In the genomic region with DNA sequence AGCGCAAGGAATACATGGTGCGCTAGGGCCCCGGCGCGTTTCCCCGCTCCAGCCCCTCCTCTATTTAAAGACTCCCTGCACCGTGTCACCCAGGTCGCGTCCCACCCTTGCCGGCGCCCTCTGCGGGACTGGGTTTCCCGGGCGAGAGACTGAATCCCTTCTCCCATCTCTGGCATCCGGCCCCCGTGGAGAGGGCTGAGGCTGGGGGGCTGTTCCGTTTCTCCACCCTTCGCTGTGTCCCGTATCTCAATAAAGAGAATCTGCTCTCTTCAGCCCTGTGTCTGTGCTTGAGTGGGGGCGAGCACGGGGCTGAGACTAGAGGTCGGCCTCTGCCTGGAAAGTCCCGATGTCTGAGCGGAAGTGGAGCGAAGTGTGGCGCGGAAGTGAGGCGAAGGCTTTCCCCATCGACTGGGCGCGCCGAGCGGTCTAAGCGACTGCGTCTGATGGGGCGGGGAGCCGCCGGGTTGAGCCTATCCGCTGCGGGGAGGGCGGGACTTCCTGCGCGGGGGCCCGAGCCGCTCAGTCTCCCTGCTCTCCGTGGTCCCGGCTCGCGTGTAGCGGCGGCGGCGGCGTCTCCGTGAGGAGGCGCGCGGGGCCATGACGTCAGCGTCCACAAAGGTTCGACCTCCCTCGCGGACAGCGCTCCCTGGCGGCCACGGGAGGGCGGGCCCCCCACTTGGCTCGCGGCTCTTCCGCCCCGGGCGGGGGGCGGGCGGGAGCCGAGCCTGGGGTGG, we compare ENCODE assay signal across 1 cellular context.
A peak's percentile ranks its signal among the peaks of the same experiment; 100 is the strongest.
TF ChIP-seq lines count a peak whose summit lies in the region.

No MANE protein-coding gene starts in this region.

TF ChIP-seq in WTC11, 78 proteins besides CTCF, POLR2A, EP300 and RAD21 (continued from another document):
- TF ChIP-seq, protein P1, sequence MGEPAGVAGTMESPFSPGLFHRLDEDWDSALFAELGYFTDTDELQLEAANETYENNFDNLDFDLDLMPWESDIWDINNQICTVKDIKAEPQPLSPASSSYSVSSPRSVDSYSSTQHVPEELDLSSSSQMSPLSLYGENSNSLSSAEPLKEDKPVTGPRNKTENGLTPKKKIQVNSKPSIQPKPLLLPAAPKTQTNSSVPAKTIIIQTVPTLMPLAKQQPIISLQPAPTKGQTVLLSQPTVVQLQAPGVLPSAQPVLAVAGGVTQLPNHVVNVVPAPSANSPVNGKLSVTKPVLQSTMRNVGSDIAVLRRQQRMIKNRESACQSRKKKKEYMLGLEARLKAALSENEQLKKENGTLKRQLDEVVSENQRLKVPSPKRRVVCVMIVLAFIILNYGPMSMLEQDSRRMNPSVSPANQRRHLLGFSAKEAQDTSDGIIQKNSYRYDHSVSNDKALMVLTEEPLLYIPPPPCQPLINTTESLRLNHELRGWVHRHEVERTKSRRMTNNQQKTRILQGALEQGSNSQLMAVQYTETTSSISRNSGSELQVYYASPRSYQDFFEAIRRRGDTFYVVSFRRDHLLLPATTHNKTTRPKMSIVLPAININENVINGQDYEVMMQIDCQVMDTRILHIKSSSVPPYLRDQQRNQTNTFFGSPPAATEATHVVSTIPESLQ (CRISPR knock-in tag; IDR thresholded peaks at IDR 0.05), result no peak
- 0 out of 2 replicates have a peak, but pooled peaks have one; percentile 26 for TF ChIP-seq NR3C1 (CRISPR knock-in tag; conservative IDR thresholded peaks at IDR 0.05; ENCODE audit: low read depth)
- TF ChIP-seq, protein P2, sequence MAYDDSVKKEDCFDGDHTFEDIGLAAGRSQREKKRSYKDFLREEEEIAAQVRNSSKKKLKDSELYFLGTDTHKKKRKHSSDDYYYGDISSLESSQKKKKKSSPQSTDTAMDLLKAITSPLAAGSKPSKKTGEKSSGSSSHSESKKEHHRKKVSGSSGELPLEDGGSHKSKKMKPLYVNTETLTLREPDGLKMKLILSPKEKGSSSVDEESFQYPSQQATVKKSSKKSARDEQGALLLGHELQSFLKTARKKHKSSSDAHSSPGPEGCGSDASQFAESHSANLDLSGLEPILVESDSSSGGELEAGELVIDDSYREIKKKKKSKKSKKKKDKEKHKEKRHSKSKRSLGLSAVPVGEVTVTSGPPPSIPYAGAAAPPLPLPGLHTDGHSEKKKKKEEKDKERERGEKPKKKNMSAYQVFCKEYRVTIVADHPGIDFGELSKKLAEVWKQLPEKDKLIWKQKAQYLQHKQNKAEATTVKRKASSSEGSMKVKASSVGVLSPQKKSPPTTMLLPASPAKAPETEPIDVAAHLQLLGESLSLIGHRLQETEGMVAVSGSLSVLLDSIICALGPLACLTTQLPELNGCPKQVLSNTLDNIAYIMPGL (CRISPR knock-in tag; IDR thresholded peaks at IDR 0.05), result peak; percentile 89; the same call in 1 of the 2 replicates
- TF ChIP-seq ZNF219 (CRISPR knock-in tag; IDR thresholded peaks at IDR 0.05; ENCODE audit: borderline replicate concordance), result peak; percentile 89; the same call in 1 of the 2 replicates
- TF ChIP-seq ESRRA (CRISPR knock-in tag; IDR thresholded peaks at IDR 0.05; ENCODE audit: borderline replicate concordance), result 0 out of 2 replicates have a peak, but pooled peaks have one; percentile 16
- TF ChIP-seq USF2 (CRISPR knock-in tag; IDR thresholded peaks at IDR 0.05), result peak; percentile 47
- no peak for TF ChIP-seq SMAD4 (CRISPR knock-in tag; IDR thresholded peaks at IDR 0.05)
- TF ChIP-seq, protein P3, sequence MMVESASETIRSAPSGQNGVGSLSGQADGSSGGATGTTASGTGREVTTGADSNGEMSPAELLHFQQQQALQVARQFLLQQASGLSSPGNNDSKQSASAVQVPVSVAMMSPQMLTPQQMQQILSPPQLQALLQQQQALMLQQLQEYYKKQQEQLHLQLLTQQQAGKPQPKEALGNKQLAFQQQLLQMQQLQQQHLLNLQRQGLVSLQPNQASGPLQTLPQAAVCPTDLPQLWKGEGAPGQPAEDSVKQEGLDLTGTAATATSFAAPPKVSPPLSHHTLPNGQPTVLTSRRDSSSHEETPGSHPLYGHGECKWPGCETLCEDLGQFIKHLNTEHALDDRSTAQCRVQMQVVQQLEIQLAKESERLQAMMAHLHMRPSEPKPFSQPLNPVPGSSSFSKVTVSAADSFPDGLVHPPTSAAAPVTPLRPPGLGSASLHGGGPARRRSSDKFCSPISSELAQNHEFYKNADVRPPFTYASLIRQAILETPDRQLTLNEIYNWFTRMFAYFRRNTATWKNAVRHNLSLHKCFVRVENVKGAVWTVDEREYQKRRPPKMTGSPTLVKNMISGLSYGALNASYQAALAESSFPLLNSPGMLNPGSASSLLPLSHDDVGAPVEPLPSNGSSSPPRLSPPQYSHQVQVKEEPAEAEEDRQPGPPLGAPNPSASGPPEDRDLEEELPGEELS (CRISPR knock-in tag; IDR thresholded peaks at IDR 0.05), result peak; percentile 62; the same call in 1 of the 2 replicates
- 0 out of 2 replicates have a peak, but pooled peaks have one; percentile 32 for TF ChIP-seq FOXK1 (CRISPR knock-in tag; IDR thresholded peaks at IDR 0.05)
- peak; percentile 58 for TF ChIP-seq NFYB (CRISPR knock-in tag; conservative IDR thresholded peaks at IDR 0.05; ENCODE audit: low read depth)
- TF ChIP-seq, protein P4, sequence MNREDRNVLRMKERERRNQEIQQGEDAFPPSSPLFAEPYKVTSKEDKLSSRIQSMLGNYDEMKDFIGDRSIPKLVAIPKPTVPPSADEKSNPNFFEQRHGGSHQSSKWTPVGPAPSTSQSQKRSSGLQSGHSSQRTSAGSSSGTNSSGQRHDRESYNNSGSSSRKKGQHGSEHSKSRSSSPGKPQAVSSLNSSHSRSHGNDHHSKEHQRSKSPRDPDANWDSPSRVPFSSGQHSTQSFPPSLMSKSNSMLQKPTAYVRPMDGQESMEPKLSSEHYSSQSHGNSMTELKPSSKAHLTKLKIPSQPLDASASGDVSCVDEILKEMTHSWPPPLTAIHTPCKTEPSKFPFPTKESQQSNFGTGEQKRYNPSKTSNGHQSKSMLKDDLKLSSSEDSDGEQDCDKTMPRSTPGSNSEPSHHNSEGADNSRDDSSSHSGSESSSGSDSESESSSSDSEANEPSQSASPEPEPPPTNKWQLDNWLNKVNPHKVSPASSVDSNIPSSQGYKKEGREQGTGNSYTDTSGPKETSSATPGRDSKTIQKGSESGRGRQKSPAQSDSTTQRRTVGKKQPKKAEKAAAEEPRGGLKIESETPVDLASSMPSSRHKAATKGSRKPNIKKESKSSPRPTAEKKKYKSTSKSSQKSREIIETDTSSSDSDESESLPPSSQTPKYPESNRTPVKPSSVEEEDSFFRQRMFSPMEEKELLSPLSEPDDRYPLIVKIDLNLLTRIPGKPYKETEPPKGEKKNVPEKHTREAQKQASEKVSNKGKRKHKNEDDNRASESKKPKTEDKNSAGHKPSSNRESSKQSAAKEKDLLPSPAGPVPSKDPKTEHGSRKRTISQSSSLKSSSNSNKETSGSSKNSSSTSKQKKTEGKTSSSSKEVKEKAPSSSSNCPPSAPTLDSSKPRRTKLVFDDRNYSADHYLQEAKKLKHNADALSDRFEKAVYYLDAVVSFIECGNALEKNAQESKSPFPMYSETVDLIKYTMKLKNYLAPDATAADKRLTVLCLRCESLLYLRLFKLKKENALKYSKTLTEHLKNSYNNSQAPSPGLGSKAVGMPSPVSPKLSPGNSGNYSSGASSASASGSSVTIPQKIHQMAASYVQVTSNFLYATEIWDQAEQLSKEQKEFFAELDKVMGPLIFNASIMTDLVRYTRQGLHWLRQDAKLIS (CRISPR knock-in tag; IDR thresholded peaks at IDR 0.05; ENCODE audit: borderline replicate concordance), result 0 out of 2 replicates have a peak, but pooled peaks have one; percentile 64
- TF ChIP-seq ZNF317 (CRISPR knock-in tag; IDR thresholded peaks at IDR 0.05; ENCODE audit: borderline replicate concordance, low read depth), result no peak
- TF ChIP-seq CBFB (CRISPR knock-in tag; IDR thresholded peaks at IDR 0.05; ENCODE audit: low read depth), result peak; percentile 69; the same call in 1 of the 2 replicates
- TF ChIP-seq CREM (CRISPR knock-in tag; IDR thresholded peaks at IDR 0.05), result peak; percentile 81
- peak; percentile 69; the same call in 1 of the 2 replicates for TF ChIP-seq MYBL2 (CRISPR knock-in tag; IDR thresholded peaks at IDR 0.05)
- TF ChIP-seq, protein P5, sequence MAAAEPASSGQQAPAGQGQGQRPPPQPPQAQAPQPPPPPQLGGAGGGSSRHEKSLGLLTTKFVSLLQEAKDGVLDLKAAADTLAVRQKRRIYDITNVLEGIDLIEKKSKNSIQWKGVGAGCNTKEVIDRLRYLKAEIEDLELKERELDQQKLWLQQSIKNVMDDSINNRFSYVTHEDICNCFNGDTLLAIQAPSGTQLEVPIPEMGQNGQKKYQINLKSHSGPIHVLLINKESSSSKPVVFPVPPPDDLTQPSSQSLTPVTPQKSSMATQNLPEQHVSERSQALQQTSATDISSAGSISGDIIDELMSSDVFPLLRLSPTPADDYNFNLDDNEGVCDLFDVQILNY (CRISPR knock-in tag; IDR thresholded peaks at IDR 0.05), result peak; percentile 52; the same call in 1 of the 2 replicates
